10 cellular contexts compared by ENCODE assay signal in genomic region chr12:143964-144649, GRCh38.
DNase-seq lines count a peak whose midpoint lies in the region; ATAC-seq, FAIRE-seq and TF ChIP-seq lines count a peak whose summit lies in the region.
"Had no signal": no experiment of that assay in that cellular context is flagged by ENCODE, and none has a peak within 500 bp of the region (broad histone marks: within the 10 kb centered on the region; RNA-seq: fewer than 3 reads in every experiment).

No MANE protein-coding gene starts in this region.

- intact Hi-C loops in kidney (cut with DNase I), result no loop called here

- TF ChIP-seq CTCF in kidney (IDR thresholded peaks at IDR 0.05; ENCODE audit: borderline replicate concordance, extremely low read depth, insufficient read depth), result no peak

- peak overlapping the region; percentile 32 for H3K4me3 Mint-ChIP-seq in T-helper 2 cell treated with Interferon-gamma antibody and Interleukin-4, amounts not matched to agents 5 μg/mL and 100 μg/mL, for 36 hours
- peak overlapping the region in 1 of 3 donors; percentile 44 for H3K4me3 Mint-ChIP-seq in T-cell

- H3K27ac ChIP-seq in kidney (ENCODE audit: low read depth in 2 of 2, low read length in 2 of 2) (peak overlapping the region; percentile 63 to 82), small intestine (ENCODE audit: low read depth in 1 of 2, low read length in 1 of 2) (peak overlapping the region; percentile 67 to 74)

- POLR2A ChIA-PET in T-cell (lab: Charles Lee), result interaction anchor here in 1 of 2 donors (0.6 kb wide), 1 partner anchor 1420 kb away, joined by 5 read pairs; no protein-coding TSS in a partner anchor

- peak overlapping the region; percentile 52 for H3K27ac Mint-ChIP-seq in T-helper 2 cell treated with Interferon-gamma antibody and Interleukin-4, amounts not matched to agents 5 μg/mL and 100 μg/mL, for 36 hours
- H3K27ac Mint-ChIP-seq in T-cell, result no peak overlapping the region

- WGBS in small intestine, 3 donors, result 13 to 54% (median 37%) methylated on average over 19 of the region's 19 CpGs

- H3K9me3 ChIP-seq in kidney (ENCODE audit: control insufficient read depth in 1 of 2, low read length in 2 of 2) (no peaks in the 10 kb centered on the region), small intestine (ENCODE audit: control insufficient read depth, low read depth) (no peaks in the 10 kb centered on the region)

- FAIRE-seq in kidney (lab: Jason Lieb, UNC) (no peak), small intestine (lab: Jason Lieb, UNC) (no peak)
- FAIRE-seq: endothelial cell of umbilical vein had no signal

- ATAC-seq in T-cell (replicated peaks in 1 of 4), result no peak

- peaks cover 16% of the 10 kb centered on the region for H3K27me3 Mint-ChIP-seq in T-helper 2 cell treated with Interferon-gamma antibody and Interleukin-4, amounts not matched to agents 5 μg/mL and 100 μg/mL, for 36 hours (ENCODE audit: low read depth)
- H3K27me3 Mint-ChIP-seq in T-cell, result peaks cover 22 to 34% of the 10 kb centered on the region in 2 donors

- H3K36me3 ChIP-seq in kidney (ENCODE audit: control insufficient read depth in 1 of 2, insufficient read depth in 2 of 2, low read length in 2 of 2) (no peaks in the 10 kb centered on the region), small intestine (ENCODE audit: control insufficient read depth in 2 of 2, insufficient read depth in 2 of 2, low read length in 2 of 2) (no peaks in the 10 kb centered on the region)

- H3K4me3 ChIP-seq in kidney (ENCODE audit: low read length in 2 of 2) (no peak overlapping the region), small intestine (ENCODE audit: low read depth in 1 of 2, low read length in 2 of 2) (no peak overlapping the region)

- H3K4me1 Mint-ChIP-seq in T-helper 2 cell treated with Interferon-gamma antibody and Interleukin-4, amounts not matched to agents 5 μg/mL and 100 μg/mL, for 36 hours (ENCODE audit: low read depth), result peaks cover 7% of the 10 kb centered on the region
- H3K4me1 Mint-ChIP-seq in T-cell, result peaks cover 4 to 27% (median 22%) of the 10 kb centered on the region in 3 donors

- H3K9me3 Mint-ChIP-seq in T-helper 2 cell treated with Interferon-gamma antibody and Interleukin-4, amounts not matched to agents 5 μg/mL and 100 μg/mL, for 36 hours, result no peaks in the 10 kb centered on the region
- H3K9me3 Mint-ChIP-seq in T-cell, result no peaks in the 10 kb centered on the region

- H3K27me3 ChIP-seq in small intestine (ENCODE audit: control insufficient read depth in 2 of 2, insufficient read depth in 2 of 2, low read length in 2 of 2), result peaks cover 0 to 5% of the 10 kb centered on the region in 2 donors

- CTCF ChIA-PET in T-cell (lab: Charles Lee), result no interaction called here

- H3K9ac ChIP-seq in kidney (ENCODE audit: low read length in 2 of 2), result no peak overlapping the region

- H3K4me1 ChIP-seq in kidney (ENCODE audit: control insufficient read depth in 1 of 2, insufficient read depth in 1 of 2, low read depth in 1 of 2, low read length in 2 of 2), result peaks cover 15 to 25% of the 10 kb centered on the region in 2 donors
- H3K4me1 ChIP-seq in small intestine (ENCODE audit: control insufficient read depth in 2 of 2, insufficient read depth in 1 of 2, low read depth in 1 of 2, low read length in 1 of 2), result peaks cover 0 to 2% of the 10 kb centered on the region in 2 donors

- DNase-seq in T-helper 2 cell treated with Interferon-gamma antibody and Interleukin-4, amounts not matched to agents 5 μg/mL and 100 μg/mL, for 36 hours (ENCODE audit: low spot score), result no peak
- DNase-seq in T-helper 2 cell (no peak), OCI-M1 (lab: John Stamatoyannopoulos, UW) (peak; percentile 32), kidney (no peak), small intestine (peak; percentile 95), AG20443 (ENCODE audit: low spot score) (no peak), T-cell (no peak), NCI-H1694 treated with DMSO at 0.1 percent for 48 hours (lab: John Stamatoyannopoulos, UW) (no peak)
- DNase-seq: activated CD4-positive, alpha-beta T cell treated with anti-CD3 and anti-CD28 coated beads, Interleukin-2, amount 50 U/mL, for 1 hour had no signal

- H3K36me3 Mint-ChIP-seq in T-helper 2 cell treated with Interferon-gamma antibody and Interleukin-4, amounts not matched to agents 5 μg/mL and 100 μg/mL, for 36 hours (ENCODE audit: low read depth), result no peaks in the 10 kb centered on the region
- H3K36me3 Mint-ChIP-seq in T-cell, result no peaks in the 10 kb centered on the region

Comparison
In these comparisons a context has a peak if more than half of its experiments do, and no peak if none do; other contexts are left out.
1. DNase-seq: peak in OCI-M1 (single experiment) and small intestine (single experiment); none in T-helper 2 cell treated with Interferon-gamma antibody and Interleukin-4, amounts not matched to agents 5 μg/mL and 100 μg/mL, for 36 hours (single experiment), T-helper 2 cell (0 of 5), kidney (single experiment), AG20443 (single experiment), T-cell (0 of 34) and NCI-H1694 treated with DMSO at 0.1 percent for 48 hours (single experiment).